ENCODE assay signal across 15 cellular contexts in genomic region chr3:101588626-101589025, GRCh38.
"Had no signal": no experiment of that assay in that cellular context is flagged by ENCODE, and none has a peak within 500 bp of the region (broad histone marks: within the 10 kb centered on the region; RNA-seq: fewer than 3 reads in every experiment).

No MANE protein-coding gene starts in this region.

- H3K4me3 ChIP-seq: adrenal gland, colonic mucosa, hepatocyte, right atrium auricular region, tibial nerve, vagina had no signal

- H3K27me3 ChIP-seq: adrenal gland, colonic mucosa, hepatocyte, right atrium auricular region, tibial nerve, vagina had no signal

- H3K4me1 ChIP-seq: colonic mucosa, right atrium auricular region had no signal

- H3K36me3 ChIP-seq: colonic mucosa had no signal

- DNase-seq: activated naive CD4-positive, alpha-beta T cell treated with Interleukin-2 at 50 U/mL for 16 hours; adrenal gland; caudate nucleus; colonic mucosa; naive B cell; stimulated activated CD4-positive, alpha-beta T cell treated with anti-CD3 and anti-CD28 coated beads, Interleukin-15, amount 100 ng/mL, for 24 hours; stimulated activated CD4-positive, alpha-beta T cell treated with anti-CD3 and anti-CD28 coated beads, Interleukin-4, amount 100 ng/mL, for 1 hour; stimulated activated naive CD4-positive, alpha-beta T cell; SW 1271 had no signal

- H3K27ac ChIP-seq: adrenal gland, colonic mucosa, hepatocyte, right atrium auricular region, tibial nerve, vagina had no signal

- H3K27me3 Mint-ChIP-seq: naive B cell had no signal

- ATAC-seq: esophagus mucosa, left lobe of liver had no signal

- H3K9me3 ChIP-seq: adrenal gland, colonic mucosa, right atrium auricular region, tibial nerve, vagina had no signal

- H3K9me3 Mint-ChIP-seq: naive B cell had no signal
